Comparison of ENCODE assay signal across 16 cellular contexts in genomic region chr7:101874028-101874427, GRCh38. TPM values are rescaled to one million over a fixed set of nuclear protein-coding genes. Genes with fewer than 3 reads are reported as not detected.
DNase-seq lines count a peak whose midpoint lies in the region; ATAC-seq and TF ChIP-seq lines count a peak whose summit lies in the region.
"Had no signal": no experiment of that assay in that cellular context is flagged by ENCODE, and none has a peak within 500 bp of the region (broad histone marks: within the 10 kb centered on the region; RNA-seq: fewer than 3 reads in every experiment).

No MANE protein-coding gene starts in this region.

- DNase-seq in cardiac muscle cell (ENCODE audit: low read depth in 1 of 2, low spot score in 1 of 2) (peak in 1 of 2 donors; percentile 36), left ventricle myocardium inferior (no peak), brain microvascular endothelial cell (peak; percentile 12), right lobe of liver (no peak), COLO668 (lab: John Stamatoyannopoulos, UW; ENCODE audit: unreplicated experiment) (no peak), NCI-H146 treated with DMSO at 0.1 percent for 48 hours (lab: John Stamatoyannopoulos, UW; ENCODE audit: unreplicated experiment) (no peak)
- no peak for DNase-seq in stimulated activated CD4-positive, alpha-beta T cell treated with anti-CD3 and anti-CD28 coated beads, Interleukin-2, amount 100 ng/mL, for 24 hours
- DNase-seq: 8988T, glutamatergic neuron, kidney glomerular epithelial cell, NCI-H1694, NCI-H510A treated with DMSO at 0.1 percent for 48 hours, PC-3, tibial artery had no signal

- no peaks in the 10 kb centered on the region for H3K36me3 ChIP-seq in cardiac muscle cell
- no peaks in the 10 kb centered on the region for H3K36me3 ChIP-seq in left ventricle myocardium inferior
- no peaks in the 10 kb centered on the region for H3K36me3 ChIP-seq in brain microvascular endothelial cell (replicated peaks)
- H3K36me3 ChIP-seq in mesodermal cell (ENCODE audit: control insufficient read depth, insufficient read depth, low read length) = no peaks in the 10 kb centered on the region
- no peaks in the 10 kb centered on the region for H3K36me3 ChIP-seq in right lobe of liver
- H3K36me3 ChIP-seq: breast epithelium, tibial artery had no signal

- H3K4me3 ChIP-seq in cardiac muscle cell (no peak overlapping the region), left ventricle myocardium inferior (no peak overlapping the region), brain microvascular endothelial cell (ENCODE audit: low read depth, low read length) (no peak overlapping the region), mesodermal cell (ENCODE audit: extremely low read depth, insufficient read depth, low read length, poor library complexity, severe bottlenecking) (no peak overlapping the region), right lobe of liver (no peak overlapping the region)
- H3K4me3 ChIP-seq: breast epithelium, tibial artery had no signal

- TF ChIP-seq POLR2A in right lobe of liver (IDR thresholded peaks at IDR 0.05) = no peak

- WGBS in mesodermal cell (ENCODE audit: insufficient coverage in 2 of 2), 2 experiments = 67 to 77% methylated on average over 1 to 4 of the region's 5 CpGs
- 79% methylated on average over 4 of the region's 5 CpGs for WGBS in right lobe of liver (ENCODE audit: insufficient coverage, low coverage, low lambda C conversion rate, missing lambda C conversion rate)

- in situ Hi-C loops in brain microvascular endothelial cell (cut with HindIII; ENCODE audit: low pct_ligation_motif_present, low sequenced_read_pairs) = no loop called here

- H3K9me3 ChIP-seq in cardiac muscle cell (ENCODE audit: low read depth) (no peaks in the 10 kb centered on the region), left ventricle myocardium inferior (replicated peaks) (no peaks in the 10 kb centered on the region), mesodermal cell (ENCODE audit: control insufficient read depth, low read length) (no peaks in the 10 kb centered on the region), right lobe of liver (no peaks in the 10 kb centered on the region)
- H3K9me3 ChIP-seq: breast epithelium, tibial artery had no signal

- peak overlapping the region; percentile 46 for H3K27ac ChIP-seq in cardiac muscle cell
- no peak overlapping the region for H3K27ac ChIP-seq in left ventricle myocardium inferior (replicated peaks)
- no peak overlapping the region for H3K27ac ChIP-seq in brain microvascular endothelial cell
- H3K27ac ChIP-seq in mesodermal cell (ENCODE audit: low read depth, low read length, severe bottlenecking) = peak overlapping the region; percentile 41
- H3K27ac ChIP-seq in right lobe of liver = no peak overlapping the region
- H3K27ac ChIP-seq: breast epithelium, tibial artery had no signal

- H3K27me3 ChIP-seq in cardiac muscle cell = no peaks in the 10 kb centered on the region
- no peaks in the 10 kb centered on the region for H3K27me3 ChIP-seq in left ventricle myocardium inferior (ENCODE audit: low read depth)
- no peaks in the 10 kb centered on the region for H3K27me3 ChIP-seq in brain microvascular endothelial cell (replicated peaks)
- H3K27me3 ChIP-seq in right lobe of liver = no peaks in the 10 kb centered on the region
- H3K27me3 ChIP-seq: breast epithelium, tibial artery had no signal

- no peak for ATAC-seq in right lobe of liver
- ATAC-seq: PC-3 had no signal

- intact Hi-C loops in left ventricle myocardium inferior (cut with micrococcal nuclease) = no loop called here
- intact Hi-C loops in right lobe of liver (cut with DNase I) = no loop called here

- H3K4me1 ChIP-seq in cardiac muscle cell (ENCODE audit: low read depth) = peaks cover 18% of the 10 kb centered on the region
- H3K4me1 ChIP-seq in left ventricle myocardium inferior = peaks cover 59% of the 10 kb centered on the region
- peaks cover 32% of the 10 kb centered on the region for H3K4me1 ChIP-seq in mesodermal cell (ENCODE audit: control insufficient read depth, insufficient read depth, low read length, poor library complexity, severe bottlenecking)
- no peaks in the 10 kb centered on the region for H3K4me1 ChIP-seq in right lobe of liver
- H3K4me1 ChIP-seq: breast epithelium had no signal

- no peak for TF ChIP-seq CTCF in cardiac muscle cell (IDR thresholded peaks at IDR 0.05; ENCODE audit: low read depth, low read length)
- TF ChIP-seq CTCF in left ventricle myocardium inferior (IDR thresholded peaks at IDR 0.05; ENCODE audit: borderline replicate concordance) = no peak
- TF ChIP-seq CTCF in brain microvascular endothelial cell (IDR thresholded peaks at IDR 0.05; ENCODE audit: low read depth, low read length, missing control alignments) = no peak
- no peak for TF ChIP-seq CTCF in right lobe of liver (IDR thresholded peaks at IDR 0.05)

RNA-seq across cellular contexts. Expression of gene CUX1, which starts 56.6 kb away (rescaled TPM):
- total RNA-seq in cardiac muscle cell (71.7 and 85.3 TPM in 2 replicates), left ventricle myocardium inferior (125 TPM), right lobe of liver (10 to 100 TPM; 34.3 to 53.1 (median 40.6) TPM)
- polyA plus RNA-seq in cardiac muscle cell = 66.6 and 67.7 TPM in 2 replicates
- 37.0 TPM for polyA plus RNA-seq in mesodermal cell (2013, experiment 1 of 2)
- 39.5 TPM for polyA plus RNA-seq in mesodermal cell (2013, experiment 2 of 2)

Comparison
In these comparisons a context has a peak if more than half of its experiments do, and no peak if none do; other contexts are left out.
1. H3K27ac ChIP-seq: peak in cardiac muscle cell (single experiment) and mesodermal cell (single experiment); none in left ventricle myocardium inferior (single experiment), brain microvascular endothelial cell (single experiment) and right lobe of liver (0 of 3).